8 cellular contexts compared by ENCODE assay signal in genomic region chr17:45144199-45145034, GRCh38. TPM values are rescaled to one million over a fixed set of nuclear protein-coding genes. Genes with fewer than 3 reads are reported as not detected.
DNase-seq lines count a peak whose midpoint lies in the region; ATAC-seq and TF ChIP-seq lines count a peak whose summit lies in the region.

No MANE protein-coding gene starts in this region.

- H3K4me1 Mint-ChIP-seq in CD14-positive monocyte (peaks cover 27% of the 10 kb centered on the region), neural crest cell (peaks cover 34% of the 10 kb centered on the region)

- DNase-seq in CD14-positive monocyte (ENCODE audit: low spot score), result no peak
- peak; percentile 29 for DNase-seq in RPMI7951 (ENCODE audit: low read depth)
- no peak for DNase-seq in esophagus squamous epithelium (lab: John Stamatoyannopoulos, UW)
- DNase-seq in neural crest cell (ENCODE audit: low read depth, low spot score), result no peak
- DNase-seq in COLO829 (ENCODE audit: low spot score), result no peak
- DNase-seq in NCI-H446 (lab: John Stamatoyannopoulos, UW), result no peak

- H3K4me1 ChIP-seq in esophagus squamous epithelium, result peaks cover 17 to 46% (median 21%) of the 10 kb centered on the region in 3 donors

- H3K27me3 Mint-ChIP-seq in CD14-positive monocyte (ENCODE audit: low read depth in 3 of 3), result peaks cover 0 to 2% (median 0%) of the 10 kb centered on the region in 3 donors
- peaks cover 13% of the 10 kb centered on the region for H3K27me3 Mint-ChIP-seq in neural crest cell (ENCODE audit: low read depth)

- H3K36me3 Mint-ChIP-seq in CD14-positive monocyte (peaks cover 0 to under 1% of the 10 kb centered on the region in 2 donors), neural crest cell (ENCODE audit: low read depth) (no peaks in the 10 kb centered on the region)

- no peaks in the 10 kb centered on the region for H3K27me3 ChIP-seq in esophagus squamous epithelium

- TF ChIP-seq POLR2A in esophagus squamous epithelium (IDR thresholded peaks at IDR 0.05), result peak in 2 of 4 donors; percentile 1 to 14

- H3K4me3 Mint-ChIP-seq in CD14-positive monocyte, result peak overlapping the region; percentile 81 to 86
- peak overlapping the region; percentile 95 for H3K4me3 Mint-ChIP-seq in neural crest cell

- intact Hi-C loops in CD14-positive monocyte (cut with micrococcal nuclease), result loop anchor here in 1 of 2 donors (10.0 kb wide), 1 partner anchor 170 kb away; the partner anchor contains the start of gene MAP3K14
- intact Hi-C loops in esophagus squamous epithelium (cut with DNase I), result no loop called here

- H3K36me3 ChIP-seq in esophagus squamous epithelium, result peaks cover 0 to 2% (median 0%) of the 10 kb centered on the region in 3 donors

- ATAC-seq in GM18498 (IDR thresholded peaks at IDR 0.05; ENCODE audit: unreplicated experiment) (no peak), HG03342 (IDR thresholded peaks at IDR 0.05; ENCODE audit: unreplicated experiment) (no peak)

- H3K9me3 ChIP-seq in esophagus squamous epithelium, result no peaks in the 10 kb centered on the region

- TF ChIP-seq CTCF in CD14-positive monocyte (IDR thresholded peaks at IDR 0.05), result no peak
- no peak for TF ChIP-seq CTCF in esophagus squamous epithelium (IDR thresholded peaks at IDR 0.05)
- TF ChIP-seq CTCF in neural crest cell (conservative IDR thresholded peaks at IDR 0.05), result no peak

- no peaks in the 10 kb centered on the region for H3K9me3 Mint-ChIP-seq in CD14-positive monocyte
- H3K9me3 Mint-ChIP-seq in neural crest cell, result no peaks in the 10 kb centered on the region

- peak overlapping the region; percentile 43 to 73 (median 59) for H3K4me3 ChIP-seq in esophagus squamous epithelium

- H3K27ac ChIP-seq in esophagus squamous epithelium, result peak overlapping the region; percentile 90 to 95 (median 94)

- 8 to 14% methylated on average over 6 to 8 of the region's 71 CpGs for WGBS in esophagus squamous epithelium, 2 donors

- H3K27ac Mint-ChIP-seq in CD14-positive monocyte (peak overlapping the region in 3 of 7 donors; percentile 33 to 66 (median 37)), neural crest cell (ENCODE audit: unreplicated experiment) (no peak overlapping the region)

RNA-seq across cellular contexts. Expression of gene HEXIM1, which starts 3.9 kb away (rescaled TPM):
- 1 to 10 TPM; 2.2 to 2.5 TPM for polyA plus RNA-seq in CD14-positive monocyte
- total RNA-seq in RPMI7951 (2014; rRNA removed; shearing (Covaris generic)), result 3.5 and 4.4 TPM in 2 replicates
- 10 to 100 TPM; 19.8 to 28.4 (median 25.3) TPM for total RNA-seq in esophagus squamous epithelium
- total RNA-seq in neural crest cell, result 28.9 and 29.5 TPM in 2 replicates

RNA-seq across cellular contexts. Expression of gene ACBD4, which starts 8.9 kb away (rescaled TPM):
- polyA plus RNA-seq in CD14-positive monocyte, result 1 to 10 TPM; 4.8 to 6.2 TPM
- total RNA-seq in RPMI7951 (2014; rRNA removed; shearing (Covaris generic)), result 1.1 and 2.0 TPM in 2 replicates
- 1 to 10 TPM; 1.7 to 6.9 (median 4.5) TPM for total RNA-seq in esophagus squamous epithelium
- 5.4 and 5.5 TPM in 2 replicates for total RNA-seq in neural crest cell

RNA-seq across cellular contexts. Expression of gene PLCD3, which starts 12.1 kb away (rescaled TPM):
- 1 to 10 TPM in 1 of 2 donors, under 1 TPM in 1; 0.97 to 2.5 TPM for polyA plus RNA-seq in CD14-positive monocyte
- total RNA-seq in RPMI7951 (2014; rRNA removed; shearing (Covaris generic)), result 11.7 and 15.3 TPM in 2 replicates
- total RNA-seq in esophagus squamous epithelium (100 to 1,000 TPM in 1 of 4 donors, 10 to 100 TPM in 3; 16.3 to 105 (median 20.5) TPM), neural crest cell (34.2 and 36.5 TPM in 2 replicates)

RNA-seq across cellular contexts. Expression of gene HEXIM2, which starts 17.3 kb away (rescaled TPM):
- polyA plus RNA-seq in CD14-positive monocyte, result 1 to 10 TPM; 2.5 to 2.9 TPM
- 7.8 and 11.3 TPM in 2 replicates for total RNA-seq in RPMI7951 (2014; rRNA removed; shearing (Covaris generic))
- total RNA-seq in esophagus squamous epithelium (1 to 10 TPM; 1.7 to 9.0 (median 4.9) TPM), neural crest cell (9.5 and 10.4 TPM in 2 replicates)
